ENCODE assay signal across 20 cellular contexts in the genomic region with DNA sequence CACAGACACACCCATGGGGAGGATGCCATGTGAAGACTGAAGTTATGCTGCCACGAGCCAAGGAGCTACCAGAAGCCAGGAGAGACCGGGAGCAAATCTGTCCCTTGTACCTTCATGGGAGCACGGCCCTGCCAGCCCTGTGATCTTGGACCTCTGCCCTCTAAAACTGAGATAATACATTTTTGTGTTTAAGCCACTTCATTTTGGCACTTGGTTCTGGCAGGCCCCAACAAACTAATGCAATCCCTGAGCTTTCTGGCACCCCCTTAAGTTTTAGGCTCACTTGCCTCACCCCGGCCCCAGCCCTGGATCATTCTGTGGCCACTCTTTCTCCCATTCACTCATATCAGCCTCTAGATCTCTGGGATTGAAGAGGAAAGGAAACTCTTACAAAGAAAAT. TPM values are rescaled to one million over a fixed set of nuclear protein-coding genes. Genes with fewer than 3 reads are reported as not detected.
A peak's percentile ranks its signal among the peaks of the same experiment; 100 is the strongest.
DNase-seq lines count a peak whose midpoint lies in the region; ATAC-seq and TF ChIP-seq lines count a peak whose summit lies in the region.
"Had no signal": no experiment of that assay in that cellular context is flagged by ENCODE, and none has a peak within 500 bp of the region (broad histone marks: within the 10 kb centered on the region; RNA-seq: fewer than 3 reads in every experiment).

No MANE protein-coding gene starts in this region.

- ATAC-seq in heart left ventricle = peak; percentile 37 to 58 (median 43)
- peak in 7 of 8 donors; percentile 39 to 82 (median 53) for ATAC-seq in heart right ventricle
- peak in 2 of 4 donors; percentile 21 to 32 for ATAC-seq in psoas muscle
- ATAC-seq in HG02870 (IDR thresholded peaks at IDR 0.05; ENCODE audit: unreplicated experiment) = no peak
- ATAC-seq: Panc1 had no signal

- H3K27me3 ChIP-seq in heart left ventricle (no peaks in the 10 kb centered on the region), right atrium auricular region (no peaks in the 10 kb centered on the region), heart right ventricle (no peaks in the 10 kb centered on the region), psoas muscle (ENCODE audit: insufficient read depth in 3 of 3, low read length in 2 of 3) (no peaks in the 10 kb centered on the region)

- H3K9me3 ChIP-seq in heart left ventricle (no peaks in the 10 kb centered on the region), right atrium auricular region (no peaks in the 10 kb centered on the region), heart right ventricle (no peaks in the 10 kb centered on the region), psoas muscle (no peaks in the 10 kb centered on the region)

- intact Hi-C loops in heart left ventricle (cut with DNase I) (no loop called here), heart right ventricle (cut with DNase I) (no loop called here), psoas muscle (cut with DNase I) (no loop called here)

- TF ChIP-seq POLR2A in heart left ventricle (IDR thresholded peaks at IDR 0.05) = no peak

- peaks cover 0 to 10% (median 5%) of the 10 kb centered on the region in 12 donors for H3K4me1 ChIP-seq in heart left ventricle
- no peaks in the 10 kb centered on the region for H3K4me1 ChIP-seq in right atrium auricular region
- peaks cover 0 to 13% (median 7%) of the 10 kb centered on the region in 9 donors for H3K4me1 ChIP-seq in heart right ventricle
- no peaks in the 10 kb centered on the region for H3K4me1 ChIP-seq in psoas muscle

- DNase-seq in heart left ventricle = peak in 1 of 5 donors; percentile 39
- no peak for DNase-seq in right atrium auricular region (ENCODE audit: low spot score)
- peak in 1 of 2 donors; percentile 16 for DNase-seq in heart right ventricle
- peak; percentile 55 to 63 for DNase-seq in psoas muscle
- DNase-seq in GM10248 (ENCODE audit: extremely low spot score) = no peak
- no peak for DNase-seq in GM10266 (ENCODE audit: extremely low spot score)
- DNase-seq in NCI-H2107 (lab: John Stamatoyannopoulos, UW) = no peak
- DNase-seq: AML-193; Calu3; CD8-positive, alpha-beta memory T cell; DMS153; KBM-7; NCI-H1092 treated with DMSO at 0.1 percent for 48 hours; NCI-H1436 treated with DMSO at 0.1 percent for 48 hours; NCI-H1930; NCI-H2227 treated with DMSO at 0.1 percent for 48 hours; NCI-H510A; NK-92 treated with Interleukin-12 subunit alpha and Interleukin-12 subunit beta, amount 100 ng/mL, for 24 hours had no signal

- peaks cover 0 to 9% (median 0%) of the 10 kb centered on the region in 9 donors for H3K36me3 ChIP-seq in heart left ventricle
- no peaks in the 10 kb centered on the region for H3K36me3 ChIP-seq in right atrium auricular region
- peaks cover 0 to 29% (median 0%) of the 10 kb centered on the region in 9 donors for H3K36me3 ChIP-seq in heart right ventricle
- H3K36me3 ChIP-seq in psoas muscle (ENCODE audit: insufficient read depth in 1 of 2, low read depth in 1 of 2) = no peaks in the 10 kb centered on the region

- 33 to 52% (median 49%) methylated on average over 4 of the region's 4 CpGs for WGBS in heart left ventricle, 4 donors
- WGBS in heart right ventricle, 2 donors = 41 to 59% methylated on average over 4 of the region's 4 CpGs
- WGBS in psoas muscle, 3 donors = 18 to 49% (median 29%) methylated on average over 4 of the region's 4 CpGs

- TF ChIP-seq CTCF in heart left ventricle (IDR thresholded peaks at IDR 0.05) (no peak), right atrium auricular region (IDR thresholded peaks at IDR 0.05) (no peak), heart right ventricle (IDR thresholded peaks at IDR 0.05) (no peak), psoas muscle (IDR thresholded peaks at IDR 0.05) (no peak), GM10248 (IDR thresholded peaks at IDR 0.05; ENCODE audit: control extremely low read depth, extremely low read depth, low read depth, missing control alignments) (no peak), GM10266 (IDR thresholded peaks at IDR 0.05; ENCODE audit: control insufficient read depth, insufficient read depth, low read depth, missing control alignments) (no peak)

- H3K27ac ChIP-seq in heart left ventricle (no peak overlapping the region), right atrium auricular region (no peak overlapping the region), heart right ventricle (no peak overlapping the region), psoas muscle (no peak overlapping the region)

- no peak overlapping the region for H3K4me3 ChIP-seq in heart left ventricle
- H3K4me3 ChIP-seq in right atrium auricular region = no peak overlapping the region
- no peak overlapping the region for H3K4me3 ChIP-seq in heart right ventricle
- no peak overlapping the region for H3K4me3 ChIP-seq in psoas muscle

- POLR2A ChIA-PET in GM10248 (lab: Yijun Ruan, JAX) = no interaction called here

- CTCF ChIA-PET in GM10248 (lab: Yijun Ruan, JAX) = interaction anchor here (0.6 to 1.1 kb wide), 3 partner anchors 11 to 385 kb away, joined by 3 read pairs; no protein-coding TSS in a partner anchor

RNA-seq across cellular contexts. Expression of a gene that starts 35.4 kb away (rescaled TPM):
- total RNA-seq in heart left ventricle (10 to 100 TPM in 2 of 9 donors, 1 to 10 TPM in 7; 2.1 to 20.7 (median 3.6) TPM), right atrium auricular region (1 to 10 TPM; 5.4 to 7.2 TPM), heart right ventricle (1 to 10 TPM; 2.5 to 9.8 (median 3.7) TPM), psoas muscle (1 to 10 TPM; 1.4 to 4.3 (median 3.0) TPM)
- polyA plus RNA-seq in heart left ventricle (1 to 10 TPM; 1.1 to 2.9 TPM), heart right ventricle (1 to 10 TPM; 1.4 to 2.5 TPM), psoas muscle (1 to 10 TPM; 1.0 to 1.6 (median 1.3) TPM)

Comparison
In these comparisons a context has a peak if more than half of its experiments do, and no peak if none do; other contexts are left out.
1. DNase-seq: peak in psoas muscle (2 of 2); none in right atrium auricular region (single experiment), GM10248 (single experiment), GM10266 (single experiment) and NCI-H2107 (single experiment).